17 cellular contexts compared by ENCODE assay signal in the genomic region with DNA sequence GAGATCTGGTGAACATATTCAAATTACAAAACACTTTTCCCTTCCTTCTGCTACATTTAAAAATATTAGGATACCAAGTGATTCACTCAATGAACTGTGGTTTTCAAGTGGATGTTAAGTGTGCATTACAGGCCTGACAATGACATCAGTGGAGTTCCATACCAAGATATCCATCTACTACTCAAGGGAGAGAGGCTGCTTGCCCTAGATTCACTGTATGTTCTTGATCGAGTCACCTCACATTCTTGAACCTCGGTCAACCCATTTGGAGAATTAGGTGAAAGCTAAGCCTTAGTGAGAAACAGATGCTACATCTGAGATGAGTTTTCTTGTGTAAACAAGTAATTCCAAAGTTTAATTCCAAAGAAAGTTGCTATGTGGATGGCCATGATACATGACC.
"Had no signal": no experiment of that assay in that cellular context is flagged by ENCODE, and none has a peak within 500 bp of the region (broad histone marks: within the 10 kb centered on the region; RNA-seq: fewer than 3 reads in every experiment).

No MANE protein-coding gene starts in this region.

- DNase-seq: activated B cell treated with CpG ODN at 0.5 μM for 24 hours; activated CD4-positive, alpha-beta memory T cell treated with anti-CD3 and anti-CD28 coated beads, Interleukin-2, amount 10 ng/mL, durations not matched to agents 7 days and 5 days; activated CD4-positive, alpha-beta T cell treated with anti-CD3 and anti-CD28 coated beads for 48 hours; activated naive CD4-positive, alpha-beta T cell treated with Interleukin-2 at 50 U/mL for 16 hours; activated T-cell treated with anti-CD3 and anti-CD28 coated beads, Interleukin-2, amount 50 U/mL, for 24 hours; aorta; left colon; retina; stimulated activated CD8-positive, alpha-beta memory T cell treated with anti-CD3 and anti-CD28 coated beads, Interleukin-4, amount 100 ng/mL, for 48 hours; stimulated activated naive CD4-positive, alpha-beta T cell; T-helper 1 cell; T-helper 9 cell; thyroid gland had no signal

- H3K4me3 ChIP-seq: breast epithelium, coronary artery, hepatocyte, lung, thyroid gland had no signal

- H3K36me3 ChIP-seq: breast epithelium, thyroid gland had no signal

- H3K27ac ChIP-seq: breast epithelium, coronary artery, hepatocyte, thyroid gland had no signal

- H3K27me3 ChIP-seq: breast epithelium, hepatocyte, thyroid gland had no signal

- H3K9me3 ChIP-seq: breast epithelium, thyroid gland had no signal

- ATAC-seq: left colon had no signal

- H3K4me1 ChIP-seq: breast epithelium, thyroid gland had no signal
